Comparison of ENCODE assay signal across 8 cellular contexts in the genomic region with DNA sequence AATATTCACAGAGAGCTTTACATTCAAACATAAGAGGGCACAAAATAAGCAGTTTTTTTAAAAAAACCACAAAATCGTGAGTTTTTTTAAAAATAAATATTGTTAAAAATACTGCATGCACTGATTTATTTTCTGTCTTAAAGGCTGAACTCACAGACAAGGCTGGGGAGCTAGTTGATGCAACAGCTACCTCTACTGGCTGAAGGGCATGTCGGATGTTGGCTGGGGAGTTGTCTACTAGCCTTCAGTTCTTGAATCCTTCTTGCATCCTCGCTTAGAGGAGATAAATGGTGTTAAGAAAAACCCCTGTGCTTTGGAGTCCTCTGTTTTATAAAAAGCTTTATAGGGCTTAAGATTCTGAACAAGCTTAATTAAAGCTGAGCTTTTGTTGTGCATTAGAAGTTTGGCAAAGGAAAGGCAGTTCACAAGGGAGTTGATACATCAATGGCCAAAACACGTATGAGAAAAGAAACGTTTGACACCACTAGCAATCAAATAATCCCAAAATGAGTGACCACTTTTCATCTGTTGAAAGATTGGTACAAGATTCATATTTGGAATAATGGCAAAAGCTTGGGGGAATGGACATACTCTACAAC.
DNase-seq lines count a peak whose midpoint lies in the region; ATAC-seq and TF ChIP-seq lines count a peak whose summit lies in the region.

No MANE protein-coding gene starts in this region.

- H3K9ac ChIP-seq in SK-N-MC (ENCODE audit: insufficient read length) = no peak overlapping the region

- CTCF ChIA-PET in AG04449 (lab: Yijun Ruan, JAX) = interaction anchor here (0.7 to 16.1 kb wide), 59 partner anchors 8 to 588 kb away, joined by 3 to 464 read pairs (median 5); a partner anchor contains a TSS

- no peaks in the 10 kb centered on the region for H3K9me3 ChIP-seq in SK-N-MC (ENCODE audit: low read depth, low read length)

- H3K4me3 ChIP-seq in AG04449 (ENCODE audit: low read depth, low read length) = no peak overlapping the region
- no peak overlapping the region for H3K4me3 ChIP-seq in SK-N-MC
- no peak overlapping the region for H3K4me3 ChIP-seq in epithelial cell of esophagus (ENCODE audit: low read length)

- H3K27ac ChIP-seq in SK-N-MC = peak overlapping the region; percentile 87

- TF ChIP-seq CTCF in AG04449 (IDR thresholded peaks at IDR 0.05; ENCODE audit: insufficient read depth, low read length, missing control alignments) (peak; percentile 93), GM12874 (IDR thresholded peaks at IDR 0.05; ENCODE audit: insufficient read depth, low read depth, low read length) (peak; percentile 78), epithelial cell of esophagus (IDR thresholded peaks at IDR 0.05; ENCODE audit: insufficient read depth, low read depth, low read length, missing control alignments) (peak; percentile 99)

- DNase-seq in AG04449 (ENCODE audit: low read depth, low spot score) (no peak), MV-4-11 (lab: John Stamatoyannopoulos, UW) (peak; percentile 62), SK-N-MC (ENCODE audit: low read depth, low spot score) (peak; percentile 50), epithelial cell of esophagus (ENCODE audit: low read depth) (peak; percentile 75), midbrain (lab: John Stamatoyannopoulos, UW) (peak; percentile 74)

- peaks cover 9% of the 10 kb centered on the region; the same call in 1 of the 2 replicates for H3K36me3 ChIP-seq in SK-N-MC (ENCODE audit: insufficient read depth, low read length)

- POLR2A ChIA-PET in AG04449 (lab: Yijun Ruan, JAX) = interaction anchor here (0.6 to 1.2 kb wide), 3 partner anchors 146 to 533 kb away, joined by 3 to 4 read pairs (median 3); a partner anchor contains a TSS

- no peak for ATAC-seq in HG02852 (IDR thresholded peaks at IDR 0.05; ENCODE audit: unreplicated experiment)
- ATAC-seq in HG03354 (IDR thresholded peaks at IDR 0.05; ENCODE audit: poor library complexity, severe bottlenecking, unreplicated experiment) = no peak
